Comparison of ENCODE assay signal across 26 cellular contexts in genomic region chr20:53557157-53557556, GRCh38.
"Had no signal": no experiment of that assay in that cellular context is flagged by ENCODE, and none has a peak within 500 bp of the region (broad histone marks: within the 10 kb centered on the region; RNA-seq: fewer than 3 reads in every experiment).

No MANE protein-coding gene starts in this region.

- H3K27ac ChIP-seq: epithelial cell of prostate, neural progenitor cell, thoracic aorta had no signal

- H2AFZ ChIP-seq: neural progenitor cell had no signal

- H3K4me2 ChIP-seq: neural progenitor cell had no signal

- FAIRE-seq: bronchial epithelial cell, endometrium, frontal cortex, urothelium cell line had no signal

- H3K4me3 ChIP-seq: neural progenitor cell, thoracic aorta had no signal

- DNase-seq: activated CD4-positive, alpha-beta T cell treated with anti-CD3 and anti-CD28 coated beads for 1 hour; activated CD4-positive, alpha-beta T cell treated with anti-CD3 and anti-CD28 coated beads, Interleukin-2, amount 50 U/mL, for 1 hour; activated naive CD4-positive, alpha-beta T cell; activated T-cell treated with anti-CD3 and anti-CD28 coated beads for 4 hours; activated T-cell treated with anti-CD3 and anti-CD28 coated beads, Interleukin-2, amount 50 U/mL, for 72 hours; dermis blood vessel endothelial cell; effector CD4-positive, alpha-beta T cell; kidney glomerular epithelial cell; left ventricle myocardium superior; mammary epithelial cell; midbrain; naive thymus-derived CD8-positive, alpha-beta T cell; occipital lobe; right cardiac atrium; stimulated activated CD4-positive, alpha-beta T cell treated with anti-CD3 and anti-CD28 coated beads, Interleukin-2, amount 100 ng/mL, for 48 hours; stimulated activated naive CD8-positive, alpha-beta T cell treated with anti-CD3 and anti-CD28 coated beads, Interleukin-15, Interleukin-2, amounts not matched to agents 100 U/mL and 50 U/mL, for 24 hours; T1000; trophoblast cell had no signal

- H3K9me3 ChIP-seq: thoracic aorta had no signal

- H3K9ac ChIP-seq: neural progenitor cell had no signal

- H3K36me3 ChIP-seq: neural progenitor cell, thoracic aorta had no signal

- H3K27me3 ChIP-seq: neural progenitor cell had no signal

- H3K4me1 ChIP-seq: neural progenitor cell had no signal

- ATAC-seq: activated naive CD4-positive, alpha-beta T cell treated with anti-CD3 and anti-CD28 coated beads, Interleukin-2, amount 50 U/mL, for 72 hours; activated T-cell treated with anti-CD3 and anti-CD28 coated beads, Interleukin-2, amount 50 U/mL, for 72 hours; left ventricle myocardium superior; naive thymus-derived CD8-positive, alpha-beta T cell; right cardiac atrium; stimulated activated naive CD8-positive, alpha-beta T cell treated with anti-CD3 and anti-CD28 coated beads, Interleukin-15, Interleukin-2, amounts not matched to agents 100 U/mL and 50 U/mL, for 24 hours had no signal
